Comparison of ENCODE assay signal across 20 cellular contexts in genomic region chr11:7487360-7487759, GRCh38. TPM values are rescaled to one million over a fixed set of nuclear protein-coding genes. Genes with fewer than 3 reads are reported as not detected.
"Had no signal": no experiment of that assay in that cellular context is flagged by ENCODE, and none has a peak within 500 bp of the region (broad histone marks: within the 10 kb centered on the region; RNA-seq: fewer than 3 reads in every experiment).

No MANE protein-coding gene starts in this region.

- H3K79me2 ChIP-seq: parathyroid adenoma had no signal

- H3K9ac ChIP-seq: parathyroid adenoma had no signal

- H3K27me3 ChIP-seq: ascending aorta, tibial artery had no signal

- H3K36me3 ChIP-seq: ascending aorta had no signal

- DNase-seq: activated CD4-positive, alpha-beta T cell treated with anti-CD3 and anti-CD28 coated beads, Interleukin-2, amount 50 U/mL, for 4 hours; activated CD4-positive, CD25-positive, alpha-beta regulatory T cell treated with anti-CD3 and anti-CD28 coated beads, Interleukin-2, amount 50 U/mL, for 72 hours; activated naive CD4-positive, alpha-beta T cell treated with anti-CD3 and anti-CD28 coated beads for 36 hours; activated naive CD8-positive, alpha-beta T cell treated with anti-CD3 and anti-CD28 coated beads, Interleukin-2, amount 50 U/mL, for 24 hours; endodermal cell; hypothalamus; midbrain; naive B cell; retina; stimulated activated CD4-positive, alpha-beta T cell treated with anti-CD3 and anti-CD28 coated beads, Interleukin-2, amount 100 ng/mL, for 48 hours; T-cell; T1000; tibial artery had no signal

- H3K9me3 ChIP-seq: ascending aorta, tibial artery had no signal

- H2AFZ ChIP-seq: parathyroid adenoma had no signal

- ATAC-seq: activated naive CD8-positive, alpha-beta T cell treated with anti-CD3 and anti-CD28 coated beads, Interleukin-2, amount 50 U/mL, for 24 hours; activated T-helper 17 cell treated with anti-CD3 and anti-CD28 coated beads, Interleukin-2, amount 50 U/mL, for 72 hours; stimulated activated memory B cell treated with anti-CD40 and anti-IgM and Interleukin-4, amounts not matched to agents 10 μg/mL and 1 μg/mL and 100 μg/mL, for 72 hours; T-cell had no signal

- H3K27ac ChIP-seq: ascending aorta, parathyroid adenoma had no signal

RNA-seq across cellular contexts. Expression of gene OLFML1, which starts 2.1 kb away (rescaled TPM):
- total RNA-seq: activated naive CD4-positive, alpha-beta T cell treated with anti-CD3 and anti-CD28 coated beads for 36 hours; activated T-helper 17 cell treated with anti-CD3 and anti-CD28 coated beads, Interleukin-2, amount 50 U/mL, for 72 hours; dermis microvascular lymphatic vessel endothelial cell; epithelial cell of proximal tubule; kidney epithelial cell had no signal
